In the genomic region with DNA sequence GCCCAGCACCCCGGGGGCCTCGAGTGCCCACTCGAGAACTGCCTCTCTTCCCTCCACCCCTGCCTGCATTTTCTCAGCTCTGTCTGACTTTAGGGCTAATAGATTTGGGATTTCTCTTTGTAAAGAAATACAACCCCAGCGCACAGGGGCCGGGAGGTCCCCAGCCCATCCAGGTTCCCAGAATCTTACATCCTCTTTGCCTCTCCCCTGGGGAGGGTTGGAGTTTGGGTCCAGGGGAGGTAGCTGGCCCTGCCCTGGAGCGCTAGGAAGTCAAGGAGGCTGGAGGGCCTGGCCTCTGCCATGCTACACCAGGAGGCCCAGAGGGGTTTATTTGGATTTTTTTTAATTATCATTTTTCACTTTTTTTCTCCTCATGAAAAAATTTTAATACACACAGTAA, we compare ENCODE assay signal across 9 cellular contexts.
DNase-seq lines count a peak whose midpoint lies in the region; ATAC-seq and TF ChIP-seq lines count a peak whose summit lies in the region.
"Had no signal": no experiment of that assay in that cellular context is flagged by ENCODE, and none has a peak within 500 bp of the region (broad histone marks: within the 10 kb centered on the region; RNA-seq: fewer than 3 reads in every experiment).

No MANE protein-coding gene starts in this region.

- 73% methylated on average over 6 of the region's 6 CpGs for WGBS in HUES64
- WGBS in mammary epithelial cell (ENCODE audit: low coverage, missing lambda C conversion rate), result 70% methylated on average over 5 of the region's 6 CpGs

- H3K4me1 Mint-ChIP-seq in activated naive CD8-positive, alpha-beta T cell treated with anti-CD3 and anti-CD28 coated beads, Interleukin-2, amount 50 U/mL, for 24 hours, result peaks cover 4% of the 10 kb centered on the region

- TF ChIP-seq CTCF in mammary epithelial cell (conservative IDR thresholded peaks at IDR 0.05 in 1 of 2, IDR thresholded peaks at IDR 0.05 in 1 of 2; ENCODE audit: extremely low read depth in 1 of 2, insufficient read depth in 1 of 2, low read depth in 1 of 2, low read length in 2 of 2) (no peak), osteoblast (IDR thresholded peaks at IDR 0.05; ENCODE audit: extremely low read depth, low read depth, low read length) (no peak)

- peak overlapping the region in 2 of 11 experiments; percentile 22 to 88; a peak in 3 of 22 replicates for H3K27ac ChIP-seq in BLaER1 treated with 17β-estradiol and CSF1 and Interleukin-3, amounts not matched to agents 10 nM and 100 nM
- H3K27ac ChIP-seq in HUES64 (ENCODE audit: low read depth, low read length) (no peak overlapping the region), mammary epithelial cell (ENCODE audit: insufficient read depth, low read depth, low read length) (no peak overlapping the region), osteoblast (ENCODE audit: low read depth, low read length) (no peak overlapping the region)
- H3K27ac ChIP-seq: spleen had no signal

- peaks cover 0 to 6% (median 0%) of the 10 kb centered on the region in 11 experiments; a peak in 2 of 22 replicates for H4K20me1 ChIP-seq in BLaER1 treated with 17β-estradiol and CSF1 and Interleukin-3, amounts not matched to agents 10 nM and 100 nM
- no peaks in the 10 kb centered on the region for H4K20me1 ChIP-seq in mammary epithelial cell (ENCODE audit: insufficient read depth, low read length)
- no peaks in the 10 kb centered on the region for H4K20me1 ChIP-seq in osteoblast (ENCODE audit: insufficient read depth, low read length)

- no peak for ATAC-seq in activated naive CD8-positive, alpha-beta T cell treated with anti-CD3 and anti-CD28 coated beads, Interleukin-2, amount 50 U/mL, for 24 hours

- no peak overlapping the region for H3K27ac Mint-ChIP-seq in activated naive CD8-positive, alpha-beta T cell treated with anti-CD3 and anti-CD28 coated beads, Interleukin-2, amount 50 U/mL, for 24 hours

- H3K4me3 ChIP-seq in BLaER1 treated with 17β-estradiol and CSF1 and Interleukin-3, amounts not matched to agents 10 nM and 100 nM, result 0 out of 20 replicates have a peak overlapping the region, but pooled peaks of 1 of the 10 experiments have one; percentile 8
- H3K4me3 ChIP-seq in HUES64 (ENCODE audit: low read length) (peak overlapping the region; percentile 9; the same call in 1 of the 2 replicates), mammary epithelial cell (replicated peaks in 1 of 3; ENCODE audit: insufficient read depth in 1 of 3, low read depth in 2 of 3, low read length in 3 of 3) (no peak overlapping the region), osteoblast (ENCODE audit: insufficient read depth, low read length) (no peak overlapping the region)

- H3K9me3 ChIP-seq in BLaER1 treated with 17β-estradiol and CSF1 and Interleukin-3, amounts not matched to agents 10 nM and 100 nM (replicated peaks in 1 of 11), result no peaks in the 10 kb centered on the region
- no peaks in the 10 kb centered on the region for H3K9me3 ChIP-seq in HUES64 (ENCODE audit: insufficient read depth, low read depth, low read length)
- H3K9me3 ChIP-seq in mammary epithelial cell (replicated peaks; ENCODE audit: insufficient read depth, low read length), result no peaks in the 10 kb centered on the region
- H3K9me3 ChIP-seq in osteoblast (ENCODE audit: low read depth, low read length), result no peaks in the 10 kb centered on the region
- H3K9me3 ChIP-seq: spleen had no signal

- H3K4me2 ChIP-seq in BLaER1 treated with 17β-estradiol and CSF1 and Interleukin-3, amounts not matched to agents 10 nM and 100 nM, result peak overlapping the region; percentile 73 to 90 (median 85)
- H3K4me2 ChIP-seq in mammary epithelial cell (ENCODE audit: insufficient read depth, low read depth, low read length) (no peak overlapping the region), osteoblast (ENCODE audit: insufficient read depth, low read length) (peak overlapping the region; percentile 36)

- in situ Hi-C loops in mammary epithelial cell (cut with MboI; ENCODE audit: low sequenced_read_pairs in 2 of 2), result loop anchor here in 1 of 2 donors (10.0 kb wide), 1 partner anchor 105 kb away; no protein-coding TSS in a partner anchor

- H3K9me3 Mint-ChIP-seq in activated naive CD8-positive, alpha-beta T cell treated with anti-CD3 and anti-CD28 coated beads, Interleukin-2, amount 50 U/mL, for 24 hours, result no peaks in the 10 kb centered on the region
- H3K9me3 Mint-ChIP-seq: nephron had no signal

- peaks cover 63 to 82% (median 68%) of the 10 kb centered on the region in 10 experiments for H3K4me1 ChIP-seq in BLaER1 treated with 17β-estradiol and CSF1 and Interleukin-3, amounts not matched to agents 10 nM and 100 nM
- H3K4me1 ChIP-seq in HUES64 (ENCODE audit: insufficient read depth, low read length), result peaks cover 28% of the 10 kb centered on the region
- peaks cover 11% of the 10 kb centered on the region for H3K4me1 ChIP-seq in mammary epithelial cell (ENCODE audit: insufficient read depth, low read length)
- H3K4me1 ChIP-seq in osteoblast (ENCODE audit: insufficient read depth, low read length), result peaks cover 3% of the 10 kb centered on the region

- dilution Hi-C loops in mammary epithelial cell (cut with HindIII; ENCODE audit: low sequenced_read_pairs), result no loop called here

- peaks cover 6% of the 10 kb centered on the region for H3K27me3 Mint-ChIP-seq in activated naive CD8-positive, alpha-beta T cell treated with anti-CD3 and anti-CD28 coated beads, Interleukin-2, amount 50 U/mL, for 24 hours

- no peaks in the 10 kb centered on the region for H3K36me3 Mint-ChIP-seq in activated naive CD8-positive, alpha-beta T cell treated with anti-CD3 and anti-CD28 coated beads, Interleukin-2, amount 50 U/mL, for 24 hours (ENCODE audit: low read depth)

- H3K79me2 ChIP-seq in mammary epithelial cell (ENCODE audit: insufficient read depth, low read length), result no peaks in the 10 kb centered on the region
- no peaks in the 10 kb centered on the region for H3K79me2 ChIP-seq in osteoblast (ENCODE audit: insufficient read depth, low read length)

- intact Hi-C loops in mammary epithelial cell (cut with micrococcal nuclease), result loop anchor here (2.0 kb wide), 1 partner anchor 237 kb away; no protein-coding TSS in a partner anchor

- H3K36me3 ChIP-seq in BLaER1 treated with 17β-estradiol and CSF1 and Interleukin-3, amounts not matched to agents 10 nM and 100 nM, result no peaks in the 10 kb centered on the region
- H3K36me3 ChIP-seq in HUES64 (ENCODE audit: insufficient read depth, low read length) (no peaks in the 10 kb centered on the region), mammary epithelial cell (ENCODE audit: insufficient read depth, low read length) (no peaks in the 10 kb centered on the region), osteoblast (ENCODE audit: insufficient read depth, low read length) (no peaks in the 10 kb centered on the region)
- H3K36me3 ChIP-seq: spleen had no signal

- H3K9ac ChIP-seq in BLaER1 treated with 17β-estradiol and CSF1 and Interleukin-3, amounts not matched to agents 10 nM and 100 nM, result peak overlapping the region in 4 of 11 experiments; percentile 6 to 62 (median 14); a peak in 2 of 22 replicates
- no peak overlapping the region for H3K9ac ChIP-seq in HUES64 (ENCODE audit: low read depth, low read length)
- H3K9ac ChIP-seq in mammary epithelial cell (ENCODE audit: insufficient read depth, low read length), result no peak overlapping the region

- H2AFZ ChIP-seq in mammary epithelial cell (ENCODE audit: low read depth, low read length) (peak overlapping the region; percentile 30), osteoblast (ENCODE audit: low read length) (no peak overlapping the region)

- no peak overlapping the region for H3K4me3 Mint-ChIP-seq in activated naive CD8-positive, alpha-beta T cell treated with anti-CD3 and anti-CD28 coated beads, Interleukin-2, amount 50 U/mL, for 24 hours

- BruUV-seq in mammary epithelial cell (replicated peaks; lab: Mats Ljungman, UMichigan), result no TSS peak

- no peaks in the 10 kb centered on the region for H3K27me3 ChIP-seq in BLaER1 treated with 17β-estradiol and CSF1 and Interleukin-3, amounts not matched to agents 10 nM and 100 nM
- no peaks in the 10 kb centered on the region for H3K27me3 ChIP-seq in HUES64 (ENCODE audit: insufficient read depth, low read length)
- H3K27me3 ChIP-seq in mammary epithelial cell (ENCODE audit: insufficient read depth, low read length), result no peaks in the 10 kb centered on the region
- peaks cover 7% of the 10 kb centered on the region for H3K27me3 ChIP-seq in osteoblast (ENCODE audit: insufficient read depth, low read length)

- CTCF ChIA-PET in mammary epithelial cell (lab: Charles Lee; ENCODE audit: low non-redundant PET), result interaction anchor here (0.5 kb wide), 1 partner anchor 665 kb away, joined by 3 read pairs; no protein-coding TSS in a partner anchor

- DNase-seq in mammary epithelial cell (no peak), osteoblast (ENCODE audit: insufficient read length, low spot score, missing footprints) (peak; percentile 77), HCEC 1CT (no peak), medulla oblongata (ENCODE audit: extremely low spot score) (no peak)
- no peak for DNase-seq in activated naive CD8-positive, alpha-beta T cell treated with anti-CD3 and anti-CD28 coated beads, Interleukin-2, amount 50 U/mL, for 24 hours
